In the genomic region with DNA sequence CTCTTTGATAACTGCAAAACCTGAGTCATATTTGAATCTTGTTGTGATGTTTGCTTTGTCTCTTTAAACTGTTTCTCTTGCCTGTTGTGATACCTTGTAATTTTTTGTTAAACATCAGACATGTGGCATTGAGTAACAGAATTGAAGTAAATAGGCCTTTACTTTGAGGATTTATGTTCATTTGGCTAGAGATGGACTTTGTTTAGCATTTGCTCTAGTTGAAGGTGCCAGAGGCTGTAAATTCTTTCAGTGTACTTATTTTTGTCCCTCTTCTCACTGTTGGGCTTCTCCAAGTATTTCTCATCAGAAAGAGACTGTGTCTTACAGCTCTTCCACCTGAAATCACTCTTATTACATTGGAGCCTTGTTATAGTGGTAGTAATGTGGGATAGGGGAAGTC, we compare ENCODE assay signal across 26 cellular contexts.
"Had no signal": no experiment of that assay in that cellular context is flagged by ENCODE, and none has a peak within 500 bp of the region (broad histone marks: within the 10 kb centered on the region; RNA-seq: fewer than 3 reads in every experiment).

No MANE protein-coding gene starts in this region.

- H3K36me3 ChIP-seq: SJSA1 had no signal

- H3K9me3 ChIP-seq: SJSA1 had no signal

- H3K27me3 ChIP-seq: SJSA1 had no signal

- ATAC-seq: HepG2, PC-3 had no signal

- H3K4me1 ChIP-seq: SJSA1 had no signal

- FAIRE-seq: HepG2, RCC 7860 had no signal

- DNase-seq: IMR-90, Kasumi-1, KG1, MM.1S, MV-4-11, NCI-H1048, NCI-H1105, NCI-H1417, NCI-H1436 treated with DMSO at 0.1 percent for 48 hours, NCI-H187, NCI-H2029, NCI-H2081 treated with DMSO at 0.1 percent for 48 hours, NCI-H2171, NCI-H226, NCI-H446, NCI-H510A, NCI-H524 treated with DMSO at 0.1 percent for 48 hours, PC-3, Right ventricle myocardium superior, RPMI8226, SIG-M5, SW 1271 had no signal

- H3K4me3 ChIP-seq: SJSA1, SK-N-MC had no signal

- H3K27ac ChIP-seq: SJSA1, SK-N-MC had no signal
